In the genomic region with DNA sequence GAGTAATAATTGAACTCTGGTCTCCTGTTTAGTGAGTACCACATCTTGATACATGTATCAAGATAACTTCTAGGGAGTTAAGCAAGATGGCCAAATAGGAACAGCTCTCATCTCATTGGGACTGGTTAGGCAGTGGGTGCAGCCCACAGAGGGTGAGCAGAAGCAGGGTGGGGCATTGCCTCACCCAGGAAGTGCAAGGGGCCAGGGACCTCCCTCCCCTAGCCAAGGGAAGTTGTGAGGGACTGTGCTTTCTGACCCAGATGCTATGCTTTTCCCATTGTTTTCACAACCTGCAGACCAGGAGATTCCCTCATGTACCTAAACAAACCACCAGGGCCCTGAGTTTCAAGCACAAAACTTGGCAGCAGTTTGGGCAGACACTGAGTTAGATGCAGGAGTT, we compare ENCODE assay signal across 1 cellular context.
TF ChIP-seq lines count a peak whose summit lies in the region.

No MANE protein-coding gene starts in this region.

TF ChIP-seq in H1, 55 proteins besides CTCF, POLR2A, EP300 and RAD21:
- no peak for TF ChIP-seq CREB1 (IDR thresholded peaks at IDR 0.05)
- TF ChIP-seq SUZ12 (IDR thresholded peaks at IDR 0.05; ENCODE audit: low read length) = no peak
- TF ChIP-seq TCF12 (IDR thresholded peaks at IDR 0.05; ENCODE audit: low read depth, low read length) = no peak
- TF ChIP-seq NANOG (IDR thresholded peaks at IDR 0.05; ENCODE audit: insufficient read depth, low read depth, low read length, poor library complexity, severe bottlenecking) = no peak
- TF ChIP-seq ASH2L (IDR thresholded peaks at IDR 0.05; ENCODE audit: low read length) = no peak
TF ChIP-seq in H1: peak in this region for 0.
